In genomic region chr7:136274636-136275345, GRCh38 we compare ENCODE assay signal across 11 cellular contexts.
"Had no signal": no experiment of that assay in that cellular context is flagged by ENCODE, and none has a peak within 500 bp of the region (broad histone marks: within the 10 kb centered on the region; RNA-seq: fewer than 3 reads in every experiment).

No MANE protein-coding gene starts in this region.

- H3K4me3 ChIP-seq: GM23338 had no signal

- H3K4me2 ChIP-seq: GM23338, KMS-11 had no signal

- H2AFZ ChIP-seq: GM23338 had no signal

- DNase-seq: H9, HCEC 1CT, HFFc6, IMR-90, Karpas-422, KBM-7 had no signal

- FAIRE-seq: H1, H54 had no signal

- ATAC-seq: GM23338 had no signal

- H3K9ac ChIP-seq: KMS-11 had no signal

- H3K27ac ChIP-seq: HL-60, KMS-11 had no signal
